Comparison of ENCODE assay signal across 2 cellular contexts in genomic region chr22:24177456-24177855, GRCh38.
TF ChIP-seq lines count a peak whose summit lies in the region.

No MANE protein-coding gene starts in this region.

TF ChIP-seq in IMR-90, 13 proteins besides CTCF, POLR2A, EP300 and RAD21:
- TF ChIP-seq MAFK (IDR thresholded peaks at IDR 0.05; ENCODE audit: low read depth, low read length) (no peak), CEBPB (IDR thresholded peaks at IDR 0.05; ENCODE audit: low read depth, low read length) (no peak), FOS (IDR thresholded peaks at IDR 0.05; ENCODE audit: low read depth, low read length) (no peak), MAZ (IDR thresholded peaks at IDR 0.05; ENCODE audit: borderline replicate concordance, low read depth, low read length) (no peak), NFE2L2 (IDR thresholded peaks at IDR 0.05; ENCODE audit: low read depth, low read length) (no peak), RFX5 (IDR thresholded peaks at IDR 0.05; ENCODE audit: low read depth, low read length) (no peak), ELK1 (IDR thresholded peaks at IDR 0.05; ENCODE audit: borderline replicate concordance, low read depth, low read length) (no peak), USF2 (IDR thresholded peaks at IDR 0.05; ENCODE audit: low read depth, low read length) (no peak), BHLHE40 (IDR thresholded peaks at IDR 0.05; ENCODE audit: low read depth, low read length) (no peak), CHD1 (IDR thresholded peaks at IDR 0.05; ENCODE audit: low read depth, low read length) (no peak), RCOR1 (IDR thresholded peaks at IDR 0.05; ENCODE audit: insufficient replicate concordance, low read length) (no peak), MXI1 (IDR thresholded peaks at IDR 0.05; ENCODE audit: borderline replicate concordance, low read depth, low read length) (no peak), SMC3 (IDR thresholded peaks at IDR 0.05; ENCODE audit: low read depth, low read length) (no peak)

TF ChIP-seq in SK-N-SH, 30 proteins besides CTCF, POLR2A, EP300 and RAD21:
- TF ChIP-seq GABPA (IDR thresholded peaks at IDR 0.05; ENCODE audit: low read depth) (no peak), EZH2phosphoT487 (IDR thresholded peaks at IDR 0.05; ENCODE audit: borderline replicate concordance, low read depth) (no peak), USF1 (IDR thresholded peaks at IDR 0.05; ENCODE audit: borderline replicate concordance, low read depth) (no peak), TCF12 (IDR thresholded peaks at IDR 0.05) (no peak), CHD2 (IDR thresholded peaks at IDR 0.05; ENCODE audit: low read length, partially characterized antibody) (no peak), NRF1 (IDR thresholded peaks at IDR 0.05; ENCODE audit: low read depth, low read length) (no peak)
